In the genomic region with DNA sequence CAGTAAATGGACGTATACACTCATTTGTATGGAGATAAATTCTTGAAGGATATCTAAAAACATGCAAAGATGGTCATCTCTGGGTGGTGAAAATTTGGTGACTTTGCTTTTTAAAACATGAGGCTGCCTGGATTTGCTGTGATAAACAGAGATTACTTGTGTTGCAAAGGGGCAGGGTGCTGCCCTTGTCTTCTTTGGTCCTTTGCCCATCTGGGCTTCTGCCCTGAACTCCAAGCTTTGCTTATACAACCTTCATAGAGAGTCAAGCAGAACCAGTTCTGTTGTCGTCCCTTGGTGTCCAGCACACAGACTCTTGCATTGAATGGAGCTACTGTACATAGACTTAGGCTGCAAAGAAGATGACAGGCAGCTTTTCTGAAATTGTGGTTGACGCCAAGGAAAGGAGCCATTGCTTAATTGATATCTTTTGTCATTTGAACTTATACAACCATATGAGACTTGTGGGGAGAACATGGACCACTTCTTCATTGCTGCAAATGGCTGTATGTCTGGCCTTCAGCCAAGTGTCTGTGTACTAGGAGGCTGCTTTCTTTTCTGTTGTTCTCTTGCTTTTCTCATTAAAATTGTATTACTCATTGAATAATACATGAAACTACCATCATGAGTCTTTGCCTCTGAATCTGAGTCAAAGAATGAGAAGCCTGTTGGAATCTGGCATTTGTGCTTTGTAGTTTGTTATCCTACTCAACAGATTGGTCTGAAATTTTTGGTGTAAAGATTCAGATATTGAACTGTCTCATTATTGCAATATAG, we compare ENCODE assay signal across 18 cellular contexts.
"Had no signal": no experiment of that assay in that cellular context is flagged by ENCODE, and none has a peak within 500 bp of the region (broad histone marks: within the 10 kb centered on the region; RNA-seq: fewer than 3 reads in every experiment).

No MANE protein-coding gene starts in this region.

- H3K9me3 ChIP-seq: esophagus muscularis mucosa, left ventricle myocardium inferior, neutrophil, spleen, transverse colon had no signal

- DNase-seq: activated CD4-positive, alpha-beta memory T cell treated with anti-CD3 and anti-CD28 coated beads, Interleukin-2, amount 10 ng/mL, durations not matched to agents 7 days and 5 days; activated CD4-positive, alpha-beta T cell treated with anti-CD3 and anti-CD28 coated beads for 1 hour; activated CD4-positive, alpha-beta T cell treated with anti-CD3 and anti-CD28 coated beads, Interleukin-2, amount 10 ng/mL, durations not matched to agents 7 days and 5 days; activated naive CD8-positive, alpha-beta T cell treated with anti-CD3 and anti-CD28 coated beads, Interleukin-2, amount 50 U/mL, for 24 hours; activated T-cell treated with anti-CD3 and anti-CD28 coated beads, Interleukin-2, amount 50 U/mL, for 4 hours; amygdala; endodermal cell; left ventricle myocardium inferior; mammary epithelial cell; naive B cell; nephron progenitor cell; spleen; stimulated activated naive CD4-positive, alpha-beta T cell; SW 1271; T-helper 9 cell; transverse colon had no signal

- H3K27ac ChIP-seq: esophagus muscularis mucosa, neutrophil, spleen, transverse colon had no signal

- H3K27me3 ChIP-seq: esophagus muscularis mucosa, neutrophil, spleen, transverse colon had no signal

- H3K4me3 ChIP-seq: esophagus muscularis mucosa, left ventricle myocardium inferior, spleen, transverse colon had no signal

- H3K4me1 ChIP-seq: esophagus muscularis mucosa, spleen, transverse colon had no signal

- H3K36me3 ChIP-seq: esophagus muscularis mucosa, left ventricle myocardium inferior, neutrophil, spleen, transverse colon had no signal

- ATAC-seq: activated naive CD8-positive, alpha-beta T cell treated with anti-CD3 and anti-CD28 coated beads, Interleukin-2, amount 50 U/mL, for 24 hours; activated T-cell treated with anti-CD3 and anti-CD28 coated beads, Interleukin-2, amount 50 U/mL, for 4 hours had no signal
